In genomic region chr2:28681216-28681981, GRCh38 we compare ENCODE assay signal across 8 cellular contexts.
DNase-seq lines count a peak whose midpoint lies in the region; ATAC-seq and TF ChIP-seq lines count a peak whose summit lies in the region.

No MANE protein-coding gene starts in this region.

- peak; percentile 90 for ATAC-seq in GM21737 (IDR thresholded peaks at IDR 0.05; ENCODE audit: unreplicated experiment)
- peak; percentile 97 for ATAC-seq in activated T-helper 17 cell treated with anti-CD3 and anti-CD28 coated beads, Interleukin-2, amount 50 U/mL, for 72 hours (replicated peaks)
- peak; percentile 95 for ATAC-seq in stimulated activated effector memory CD8-positive, alpha-beta T cell treated with anti-CD3 and anti-CD28 coated beads, Interleukin-12 subunit alpha, Interleukin-12 subunit beta, amount 100 ng/mL, for 72 hours

- no peak overlapping the region for H3K4me3 ChIP-seq in dorsolateral prefrontal cortex

- no peaks in the 10 kb centered on the region for H3K36me3 Mint-ChIP-seq in Calu3 (ENCODE audit: insufficient read depth, unreplicated experiment)
- H3K36me3 Mint-ChIP-seq in activated T-helper 17 cell treated with anti-CD3 and anti-CD28 coated beads, Interleukin-2, amount 50 U/mL, for 72 hours (ENCODE audit: low read depth), result no peaks in the 10 kb centered on the region
- H3K36me3 Mint-ChIP-seq in stimulated activated effector memory CD8-positive, alpha-beta T cell treated with anti-CD3 and anti-CD28 coated beads, Interleukin-12 subunit alpha, Interleukin-12 subunit beta, amount 100 ng/mL, for 72 hours, result no peaks in the 10 kb centered on the region

- intact Hi-C loops in Calu3 (cut with micrococcal nuclease; ENCODE audit: unreplicated experiment) (no loop called here), dorsolateral prefrontal cortex (cut with DNase I) (no loop called here)

- CTCF ChIA-PET in Calu3 (lab: Charles Lee), result interaction anchor here (1.3 kb wide), 1 partner anchor 115 kb away, joined by 3 read pairs; no protein-coding TSS in a partner anchor

- H3K4me1 Mint-ChIP-seq in Calu3 (ENCODE audit: low read depth, unreplicated experiment), result peaks cover 30% of the 10 kb centered on the region
- peaks cover 19% of the 10 kb centered on the region for H3K4me1 Mint-ChIP-seq in activated T-helper 17 cell treated with anti-CD3 and anti-CD28 coated beads, Interleukin-2, amount 50 U/mL, for 72 hours
- peaks cover 62% of the 10 kb centered on the region for H3K4me1 Mint-ChIP-seq in stimulated activated effector memory CD8-positive, alpha-beta T cell treated with anti-CD3 and anti-CD28 coated beads, Interleukin-12 subunit alpha, Interleukin-12 subunit beta, amount 100 ng/mL, for 72 hours

- H3K27ac Mint-ChIP-seq in Calu3 (ENCODE audit: unreplicated experiment), result no peak overlapping the region
- H3K27ac Mint-ChIP-seq in activated T-helper 17 cell treated with anti-CD3 and anti-CD28 coated beads, Interleukin-2, amount 50 U/mL, for 72 hours, result peak overlapping the region; percentile 82
- peak overlapping the region; percentile 94 for H3K27ac Mint-ChIP-seq in stimulated activated effector memory CD8-positive, alpha-beta T cell treated with anti-CD3 and anti-CD28 coated beads, Interleukin-12 subunit alpha, Interleukin-12 subunit beta, amount 100 ng/mL, for 72 hours

- H3K27me3 Mint-ChIP-seq in Calu3 (ENCODE audit: unreplicated experiment), result no peaks in the 10 kb centered on the region
- H3K27me3 Mint-ChIP-seq in activated T-helper 17 cell treated with anti-CD3 and anti-CD28 coated beads, Interleukin-2, amount 50 U/mL, for 72 hours, result no peaks in the 10 kb centered on the region

- no peaks in the 10 kb centered on the region for H3K27me3 ChIP-seq in dorsolateral prefrontal cortex

- no peaks in the 10 kb centered on the region for H3K9me3 Mint-ChIP-seq in Calu3 (ENCODE audit: low read depth, unreplicated experiment)
- H3K9me3 Mint-ChIP-seq in activated T-helper 17 cell treated with anti-CD3 and anti-CD28 coated beads, Interleukin-2, amount 50 U/mL, for 72 hours, result no peaks in the 10 kb centered on the region
- H3K9me3 Mint-ChIP-seq in stimulated activated effector memory CD8-positive, alpha-beta T cell treated with anti-CD3 and anti-CD28 coated beads, Interleukin-12 subunit alpha, Interleukin-12 subunit beta, amount 100 ng/mL, for 72 hours, result no peaks in the 10 kb centered on the region

- H3K4me3 Mint-ChIP-seq in Calu3 (ENCODE audit: low read depth, unreplicated experiment), result no peak overlapping the region
- H3K4me3 Mint-ChIP-seq in activated T-helper 17 cell treated with anti-CD3 and anti-CD28 coated beads, Interleukin-2, amount 50 U/mL, for 72 hours, result peak overlapping the region; percentile 47
- peak overlapping the region; percentile 46 for H3K4me3 Mint-ChIP-seq in stimulated activated effector memory CD8-positive, alpha-beta T cell treated with anti-CD3 and anti-CD28 coated beads, Interleukin-12 subunit alpha, Interleukin-12 subunit beta, amount 100 ng/mL, for 72 hours

- TF ChIP-seq CTCF in Calu3 (IDR thresholded peaks at IDR 0.05; ENCODE audit: unreplicated experiment) (no peak), dorsolateral prefrontal cortex (IDR thresholded peaks at IDR 0.05 in 54 of 56, conservative IDR thresholded peaks at IDR 0.05 in 2 of 56; ENCODE audit: low read depth in 1 of 56, partially characterized antibody in 56 of 56) (no peak)

- H3K27ac ChIP-seq in dorsolateral prefrontal cortex, result peak overlapping the region in 9 of 59 donors; percentile 6 to 67 (median 26)

- peak; percentile 26 for DNase-seq in Calu3
- peak; percentile 50 for DNase-seq in NCI-H2227 (lab: John Stamatoyannopoulos, UW; ENCODE audit: unreplicated experiment)
- DNase-seq in kidney tubule cell (ENCODE audit: low spot score), result peak; percentile 93
- peak; percentile 48 to 81 for DNase-seq in stimulated activated effector memory CD8-positive, alpha-beta T cell treated with anti-CD3 and anti-CD28 coated beads, Interleukin-12 subunit alpha, Interleukin-12 subunit beta, amount 100 ng/mL, for 72 hours (ENCODE audit: low spot score in 2 of 2)
- DNase-seq in dorsolateral prefrontal cortex, result no peak
- DNase-seq in NCI-H1694 treated with DMSO at 0.1 percent for 48 hours (lab: John Stamatoyannopoulos, UW), result no peak

- no TSS peak for BruUV-seq in Calu3 (replicated peaks; lab: Mats Ljungman, UMichigan)

Comparison
In these comparisons a context has a peak if more than half of its experiments do, and no peak if none do; other contexts are left out.
1. DNase-seq: peak in Calu3 (single experiment), NCI-H2227 (single experiment), kidney tubule cell (single experiment) and stimulated activated effector memory CD8-positive, alpha-beta T cell treated with anti-CD3 and anti-CD28 coated beads, Interleukin-12 subunit alpha, Interleukin-12 subunit beta, amount 100 ng/mL, for 72 hours (2 of 2); none in dorsolateral prefrontal cortex (0 of 10) and NCI-H1694 treated with DMSO at 0.1 percent for 48 hours (single experiment).
2. Peak in every context shown above with its lines, with median percentiles within 50 percentile points of each other: ATAC-seq.